Comparison of ENCODE assay signal across 2 cellular contexts in genomic region chr2:28036307-28036706, GRCh38.
TF ChIP-seq lines count a peak whose summit lies in the region.

No MANE protein-coding gene starts in this region.

TF ChIP-seq in IMR-90, 13 proteins besides CTCF, POLR2A, EP300 and RAD21:
- TF ChIP-seq MAZ (IDR thresholded peaks at IDR 0.05; ENCODE audit: borderline replicate concordance, low read depth, low read length) (no peak), MXI1 (IDR thresholded peaks at IDR 0.05; ENCODE audit: borderline replicate concordance, low read depth, low read length) (no peak), SMC3 (IDR thresholded peaks at IDR 0.05; ENCODE audit: low read depth, low read length) (no peak), RCOR1 (IDR thresholded peaks at IDR 0.05; ENCODE audit: insufficient replicate concordance, low read length) (no peak), MAFK (IDR thresholded peaks at IDR 0.05; ENCODE audit: low read depth, low read length) (no peak)
TF ChIP-seq in IMR-90: peak in this region for 0.

TF ChIP-seq in endothelial cell of umbilical vein, 7 proteins besides CTCF, POLR2A, EP300 and RAD21:
- no peak for TF ChIP-seq POLR2AphosphoS5 (IDR thresholded peaks at IDR 0.05; ENCODE audit: insufficient read depth, low read depth, low read length)
- TF ChIP-seq, protein P1, sequence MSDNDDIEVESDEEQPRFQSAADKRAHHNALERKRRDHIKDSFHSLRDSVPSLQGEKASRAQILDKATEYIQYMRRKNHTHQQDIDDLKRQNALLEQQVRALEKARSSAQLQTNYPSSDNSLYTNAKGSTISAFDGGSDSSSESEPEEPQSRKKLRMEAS (IDR thresholded peaks at IDR 0.05; ENCODE audit: insufficient read depth, insufficient read length): no peak
- TF ChIP-seq MYC (IDR thresholded peaks at IDR 0.05; ENCODE audit: low read depth, low read length): no peak
- no peak for TF ChIP-seq EZH2 (IDR thresholded peaks at IDR 0.05; ENCODE audit: borderline replicate concordance, low read depth, low read length, severe bottlenecking)
- TF ChIP-seq FOS (IDR thresholded peaks at IDR 0.05; ENCODE audit: borderline replicate concordance, insufficient read depth, low read length): no peak
